In the genomic region with DNA sequence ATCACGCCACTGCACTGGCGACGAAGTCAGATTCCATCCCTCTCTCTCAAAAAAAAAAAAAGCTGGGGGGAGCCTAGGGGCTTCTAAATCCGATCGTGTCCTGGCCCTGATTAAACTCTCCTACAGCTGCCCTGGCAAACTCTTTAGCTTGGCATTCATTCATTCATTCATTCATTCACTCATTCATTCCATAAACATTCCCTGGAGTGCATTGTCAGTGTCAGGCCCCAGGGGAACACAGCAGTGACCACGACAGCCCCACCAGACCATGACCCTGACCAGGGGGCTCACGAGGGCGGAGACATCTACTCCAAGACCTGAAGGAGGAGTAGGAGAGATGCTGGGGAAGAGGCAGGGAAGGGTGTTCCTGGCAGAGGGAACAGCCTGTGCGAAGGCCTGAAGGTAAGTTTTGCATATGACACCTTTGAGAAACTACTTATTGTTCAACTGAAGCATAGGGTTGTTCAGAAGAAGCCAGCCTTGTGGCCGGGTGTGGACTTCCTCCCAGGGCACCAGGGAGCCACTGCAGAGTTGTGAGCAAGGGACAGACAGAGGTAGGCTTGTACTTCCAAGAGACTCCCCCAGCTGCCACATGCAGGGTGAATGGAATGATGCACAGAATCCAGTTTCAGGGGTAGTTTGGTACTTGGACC, we compare ENCODE assay signal across 1 cellular context.
TF ChIP-seq lines count a peak whose summit lies in the region.

No MANE protein-coding gene starts in this region.

TF ChIP-seq in GM23338, 12 proteins besides CTCF, POLR2A, EP300 and RAD21 (continued from another document):
- TF ChIP-seq, protein P1, sequence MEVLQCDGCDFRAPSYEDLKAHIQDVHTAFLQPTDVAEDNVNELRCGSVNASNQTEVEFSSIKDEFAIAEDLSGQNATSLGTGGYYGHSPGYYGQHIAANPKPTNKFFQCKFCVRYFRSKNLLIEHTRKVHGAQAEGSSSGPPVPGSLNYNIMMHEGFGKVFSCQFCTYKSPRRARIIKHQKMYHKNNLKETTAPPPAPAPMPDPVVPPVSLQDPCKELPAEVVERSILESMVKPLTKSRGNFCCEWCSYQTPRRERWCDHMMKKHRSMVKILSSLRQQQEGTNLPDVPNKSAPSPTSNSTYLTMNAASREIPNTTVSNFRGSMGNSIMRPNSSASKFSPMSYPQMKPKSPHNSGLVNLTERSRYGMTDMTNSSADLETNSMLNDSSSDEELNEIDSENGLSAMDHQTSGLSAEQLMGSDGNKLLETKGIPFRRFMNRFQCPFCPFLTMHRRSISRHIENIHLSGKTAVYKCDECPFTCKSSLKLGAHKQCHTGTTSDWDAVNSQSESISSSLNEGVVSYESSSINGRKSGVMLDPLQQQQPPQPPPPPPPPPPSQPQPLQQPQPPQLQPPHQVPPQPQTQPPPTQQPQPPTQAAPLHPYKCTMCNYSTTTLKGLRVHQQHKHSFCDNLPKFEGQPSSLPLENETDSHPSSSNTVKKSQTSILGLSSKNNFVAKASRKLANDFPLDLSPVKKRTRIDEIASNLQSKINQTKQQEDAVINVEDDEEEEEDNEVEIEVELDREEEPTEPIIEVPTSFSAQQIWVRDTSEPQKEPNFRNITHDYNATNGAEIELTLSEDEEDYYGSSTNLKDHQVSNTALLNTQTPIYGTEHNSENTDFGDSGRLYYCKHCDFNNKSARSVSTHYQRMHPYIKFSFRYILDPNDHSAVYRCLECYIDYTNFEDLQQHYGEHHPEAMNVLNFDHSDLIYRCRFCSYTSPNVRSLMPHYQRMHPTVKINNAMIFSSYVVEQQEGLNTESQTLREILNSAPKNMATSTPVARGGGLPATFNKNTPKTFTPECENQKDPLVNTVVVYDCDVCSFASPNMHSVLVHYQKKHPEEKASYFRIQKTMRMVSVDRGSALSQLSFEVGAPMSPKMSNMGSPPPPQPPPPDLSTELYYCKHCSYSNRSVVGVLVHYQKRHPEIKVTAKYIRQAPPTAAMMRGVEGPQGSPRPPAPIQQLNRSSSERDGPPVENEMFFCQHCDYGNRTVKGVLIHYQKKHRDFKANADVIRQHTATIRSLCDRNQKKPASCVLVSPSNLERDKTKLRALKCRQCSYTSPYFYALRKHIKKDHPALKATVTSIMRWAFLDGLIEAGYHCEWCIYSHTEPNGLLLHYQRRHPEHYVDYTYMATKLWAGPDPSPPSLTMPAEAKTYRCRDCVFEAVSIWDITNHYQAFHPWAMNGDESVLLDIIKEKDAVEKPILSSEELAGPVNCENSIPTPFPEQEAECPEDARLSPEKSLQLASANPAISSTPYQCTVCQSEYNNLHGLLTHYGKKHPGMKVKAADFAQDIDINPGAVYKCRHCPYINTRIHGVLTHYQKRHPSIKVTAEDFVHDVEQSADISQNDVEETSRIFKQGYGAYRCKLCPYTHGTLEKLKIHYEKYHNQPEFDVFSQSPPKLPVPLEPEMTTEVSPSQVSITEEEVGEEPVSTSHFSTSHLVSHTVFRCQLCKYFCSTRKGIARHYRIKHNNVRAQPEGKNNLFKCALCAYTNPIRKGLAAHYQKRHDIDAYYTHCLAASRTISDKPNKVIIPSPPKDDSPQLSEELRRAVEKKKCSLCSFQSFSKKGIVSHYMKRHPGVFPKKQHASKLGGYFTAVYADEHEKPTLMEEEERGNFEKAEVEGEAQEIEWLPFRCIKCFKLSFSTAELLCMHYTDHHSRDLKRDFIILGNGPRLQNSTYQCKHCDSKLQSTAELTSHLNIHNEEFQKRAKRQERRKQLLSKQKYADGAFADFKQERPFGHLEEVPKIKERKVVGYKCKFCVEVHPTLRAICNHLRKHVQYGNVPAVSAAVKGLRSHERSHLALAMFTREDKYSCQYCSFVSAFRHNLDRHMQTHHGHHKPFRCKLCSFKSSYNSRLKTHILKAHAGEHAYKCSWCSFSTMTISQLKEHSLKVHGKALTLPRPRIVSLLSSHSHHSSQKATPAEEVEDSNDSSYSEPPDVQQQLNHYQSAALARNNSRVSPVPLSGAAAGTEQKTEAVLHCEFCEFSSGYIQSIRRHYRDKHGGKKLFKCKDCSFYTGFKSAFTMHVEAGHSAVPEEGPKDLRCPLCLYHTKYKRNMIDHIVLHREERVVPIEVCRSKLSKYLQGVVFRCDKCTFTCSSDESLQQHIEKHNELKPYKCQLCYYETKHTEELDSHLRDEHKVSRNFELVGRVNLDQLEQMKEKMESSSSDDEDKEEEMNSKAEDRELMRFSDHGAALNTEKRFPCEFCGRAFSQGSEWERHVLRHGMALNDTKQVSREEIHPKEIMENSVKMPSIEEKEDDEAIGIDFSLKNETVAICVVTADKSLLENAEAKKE (CRISPR knock-in tag; IDR thresholded peaks at IDR 0.05), result no peak
- no peak for TF ChIP-seq EZH2phosphoT487 (IDR thresholded peaks at IDR 0.05; ENCODE audit: unreplicated experiment)
